In genomic region chr10:14757996-14758395, GRCh38 we compare ENCODE assay signal across 12 cellular contexts.
"Had no signal": no experiment of that assay in that cellular context is flagged by ENCODE, and none has a peak within 500 bp of the region (broad histone marks: within the 10 kb centered on the region; RNA-seq: fewer than 3 reads in every experiment).

No MANE protein-coding gene starts in this region.

- H3K27me3 ChIP-seq: adrenal gland, cardiac muscle cell, dorsolateral prefrontal cortex, pancreas, thyroid gland had no signal

- H3K27ac Mint-ChIP-seq: activated CD4-positive, alpha-beta T cell treated with anti-CD3 and anti-CD28 coated beads, Interleukin-2, amount 10 ng/mL, durations not matched to agents 24 days and 14 days; activated T-helper 17 cell treated with anti-CD3 and anti-CD28 coated beads, Interleukin-2, amount 50 U/mL, for 72 hours had no signal

- H3K36me3 ChIP-seq: adrenal gland, cardiac muscle cell, pancreas, thyroid gland had no signal

- H3K4me3 ChIP-seq: adrenal gland, cardiac muscle cell, dorsolateral prefrontal cortex, pancreas, thyroid gland had no signal

- H3K4me3 Mint-ChIP-seq: activated CD4-positive, alpha-beta T cell treated with anti-CD3 and anti-CD28 coated beads, Interleukin-2, amount 10 ng/mL, durations not matched to agents 24 days and 14 days; activated T-helper 17 cell treated with anti-CD3 and anti-CD28 coated beads, Interleukin-2, amount 50 U/mL, for 72 hours had no signal

- DNase-seq: activated CD4-positive, CD25-positive, alpha-beta regulatory T cell; activated naive CD4-positive, alpha-beta T cell treated with anti-CD3 and anti-CD28 coated beads, Interleukin-2, amount 50 U/mL, for 16 hours; adrenal gland; dorsolateral prefrontal cortex; left colon; pancreas; stimulated activated CD4-positive, alpha-beta T cell treated with anti-CD3 and anti-CD28 coated beads, Interleukin-12 subunit alpha, Interleukin-12 subunit beta, amount 100 ng/mL, for 4 hours; stimulated activated CD4-positive, alpha-beta T cell treated with anti-CD3 and anti-CD28 coated beads, Interleukin-2, amount 100 ng/mL, for 24 hours; thyroid gland had no signal

- H3K9me3 Mint-ChIP-seq: activated T-helper 17 cell treated with anti-CD3 and anti-CD28 coated beads, Interleukin-2, amount 50 U/mL, for 72 hours had no signal

- ATAC-seq: activated T-helper 17 cell treated with anti-CD3 and anti-CD28 coated beads, Interleukin-2, amount 50 U/mL, for 72 hours; left colon; pancreas had no signal

- H3K9me3 ChIP-seq: adrenal gland, pancreas, thyroid gland had no signal

- H3K27ac ChIP-seq: adrenal gland, cardiac muscle cell, dorsolateral prefrontal cortex, pancreas, thyroid gland had no signal

- H3K27me3 Mint-ChIP-seq: activated T-helper 17 cell treated with anti-CD3 and anti-CD28 coated beads, Interleukin-2, amount 50 U/mL, for 72 hours had no signal

- H3K4me1 ChIP-seq: adrenal gland, pancreas, thyroid gland had no signal

- H3K4me1 Mint-ChIP-seq: activated T-helper 17 cell treated with anti-CD3 and anti-CD28 coated beads, Interleukin-2, amount 50 U/mL, for 72 hours had no signal
